In the genomic region with DNA sequence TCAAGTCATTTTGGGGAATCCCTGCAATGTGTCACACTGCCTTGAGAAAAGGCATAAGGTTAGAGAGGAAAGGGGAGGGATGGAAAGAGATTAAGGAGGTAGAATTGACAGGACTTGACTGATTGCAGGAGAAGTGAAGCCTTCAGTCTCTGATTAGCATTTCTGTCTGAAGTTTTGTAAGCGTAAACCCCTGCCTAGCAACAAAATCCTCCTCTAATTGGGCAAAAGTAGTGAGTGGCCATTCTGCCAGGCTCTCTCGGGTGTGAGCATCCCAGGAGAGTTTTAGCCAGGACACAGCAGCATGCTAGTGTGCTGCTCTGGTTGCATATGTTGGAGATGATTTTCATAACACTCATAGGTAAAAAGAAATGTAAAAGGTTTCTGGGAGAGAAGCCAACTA, we compare ENCODE assay signal across 22 cellular contexts.
"Had no signal": no experiment of that assay in that cellular context is flagged by ENCODE, and none has a peak within 500 bp of the region (broad histone marks: within the 10 kb centered on the region; RNA-seq: fewer than 3 reads in every experiment).

No MANE protein-coding gene starts in this region.

- H3K27ac ChIP-seq: colonic mucosa, dorsolateral prefrontal cortex, esophagus squamous epithelium, heart right ventricle, right lobe of liver, skin epidermis, tibial artery had no signal

- H3K36me3 ChIP-seq: colonic mucosa, esophagus squamous epithelium, heart right ventricle, right lobe of liver, tibial artery had no signal

- DNase-seq: activated B cell treated with CpG ODN at 0.5 μM for 24 hours; activated CD4-positive, alpha-beta T cell treated with anti-CD3 and anti-CD28 coated beads for 36 hours; activated CD4-positive, alpha-beta T cell treated with anti-CD3 and anti-CD28 coated beads, Interleukin-2, amount 50 U/mL, for 48 hours; activated CD8-positive, alpha-beta memory T cell treated with anti-CD3 and anti-CD28 coated beads, Interleukin-2, amount 50 U/mL, for 48 hours; activated naive CD4-positive, alpha-beta T cell treated with Interleukin-2 at 50 U/mL for 16 hours; activated naive CD8-positive, alpha-beta T cell treated with anti-CD3 and anti-CD28 coated beads for 36 hours; activated T-cell treated with anti-CD3 and anti-CD28 coated beads, Interleukin-2, amount 50 U/mL, for 4 hours; colonic mucosa; dorsolateral prefrontal cortex; esophagus squamous epithelium; heart right ventricle; islet precursor cell; left cardiac atrium; mucosa of descending colon; nephron progenitor cell; posterior cingulate gyrus; right lobe of liver; stimulated activated CD4-positive, alpha-beta T cell treated with anti-CD3 and anti-CD28 coated beads, Interleukin-2, amount 100 ng/mL, for 24 hours; stimulated activated naive CD8-positive, alpha-beta T cell treated with anti-CD3 and anti-CD28 coated beads, Interleukin-15, amount 100 ng/mL, for 72 hours; T-helper 9 cell; tibial artery had no signal

- H3K4me3 ChIP-seq: colonic mucosa, dorsolateral prefrontal cortex, esophagus squamous epithelium, heart right ventricle, mucosa of descending colon, right lobe of liver, skin epidermis, tibial artery had no signal

- H3K4me1 ChIP-seq: colonic mucosa, esophagus squamous epithelium, right lobe of liver, tibial artery had no signal

- H3K27me3 ChIP-seq: colonic mucosa, dorsolateral prefrontal cortex, esophagus squamous epithelium, heart right ventricle, right lobe of liver, tibial artery had no signal

- H3K9me3 ChIP-seq: colonic mucosa, esophagus squamous epithelium, heart right ventricle, mucosa of descending colon, right lobe of liver, tibial artery had no signal
